ENCODE assay signal across 11 cellular contexts in genomic region chr4:174213734-174214101, GRCh38.
DNase-seq lines count a peak whose midpoint lies in the region; ATAC-seq and TF ChIP-seq lines count a peak whose summit lies in the region.
"Had no signal": no experiment of that assay in that cellular context is flagged by ENCODE, and none has a peak within 500 bp of the region (broad histone marks: within the 10 kb centered on the region; RNA-seq: fewer than 3 reads in every experiment).

No MANE protein-coding gene starts in this region.

- no peak overlapping the region for H3K4me3 ChIP-seq in CD4-positive, CD25-positive, alpha-beta regulatory T cell (ENCODE audit: low read depth, low read length)
- H3K4me3 ChIP-seq in GM23338, result peak overlapping the region; percentile 61
- H3K4me3 ChIP-seq in colonic mucosa, result no peak overlapping the region

- H3K9me2 ChIP-seq in GM23338 (ENCODE audit: insufficient read depth), result no peaks in the 10 kb centered on the region

- no peak for ATAC-seq in CD4-positive, CD25-positive, alpha-beta regulatory T cell (ENCODE audit: low read depth in 2 of 2)
- no peak for ATAC-seq in GM23338
- ATAC-seq in central memory CD8-positive, alpha-beta T cell (replicated peaks; ENCODE audit: extremely low read depth, poor library complexity, severe bottlenecking), result no peak

- intact Hi-C loops in colonic mucosa (cut with DNase I), result no loop called here

- H3K9me3 ChIP-seq in CD4-positive, CD25-positive, alpha-beta regulatory T cell (ENCODE audit: control insufficient read depth in 2 of 2, low read length in 2 of 2), result no peaks in the 10 kb centered on the region
- no peaks in the 10 kb centered on the region for H3K9me3 ChIP-seq in colonic mucosa

- H3K36me3 Mint-ChIP-seq in CD4-positive, CD25-positive, alpha-beta regulatory T cell, result no peaks in the 10 kb centered on the region
- H3K36me3 Mint-ChIP-seq in GM23338 (ENCODE audit: low read depth) (no peaks in the 10 kb centered on the region), nephron progenitor cell (ENCODE audit: low read depth) (no peaks in the 10 kb centered on the region)
- peaks cover 11% of the 10 kb centered on the region for H3K36me3 Mint-ChIP-seq in central memory CD8-positive, alpha-beta T cell (ENCODE audit: insufficient read depth)

- H4K20me1 ChIP-seq in GM23338 (replicated peaks; ENCODE audit: insufficient read depth), result peaks cover 18% of the 10 kb centered on the region; the same call in 1 of the 2 replicates

- no peak overlapping the region for H3K27ac ChIP-seq in CD4-positive, CD25-positive, alpha-beta regulatory T cell (ENCODE audit: insufficient read depth, low read length, poor library complexity, severe bottlenecking)
- H3K27ac ChIP-seq in GM23338 (ENCODE audit: low read depth) (no peak overlapping the region), colonic mucosa (no peak overlapping the region)
- H3K27ac ChIP-seq: RWPE1 had no signal

- 0 out of 2 replicates have a peak, but pooled peaks cover 5% of the 10 kb centered on the region for H3F3A ChIP-seq in GM23338 (replicated peaks; ENCODE audit: low read depth)

- no peaks in the 10 kb centered on the region for H3K36me3 ChIP-seq in CD4-positive, CD25-positive, alpha-beta regulatory T cell (ENCODE audit: control insufficient read depth, insufficient read depth, low read length)
- H3K36me3 ChIP-seq in GM23338 (ENCODE audit: insufficient read depth) (no peaks in the 10 kb centered on the region), colonic mucosa (no peaks in the 10 kb centered on the region)

- 0 out of 2 replicates have a peak overlapping the region, but pooled peaks have one; percentile 89 for H2AFZ ChIP-seq in GM23338

- no peak overlapping the region for H3K9ac ChIP-seq in colonic mucosa (ENCODE audit: low read depth in 2 of 2, low read length in 2 of 2)

- peak overlapping the region; percentile 87 for H3K4me2 ChIP-seq in GM23338

- peaks cover 0 to 9% (median 0%) of the 10 kb centered on the region in 7 donors for H3K9me3 Mint-ChIP-seq in CD4-positive, CD25-positive, alpha-beta regulatory T cell
- H3K9me3 Mint-ChIP-seq in GM23338 (peaks cover 3% of the 10 kb centered on the region; the same call in 2 of the 3 replicates), nephron progenitor cell (no peaks in the 10 kb centered on the region)
- H3K9me3 Mint-ChIP-seq in central memory CD8-positive, alpha-beta T cell, result no peaks in the 10 kb centered on the region

- H3K4me3 Mint-ChIP-seq in CD4-positive, CD25-positive, alpha-beta regulatory T cell, result peak overlapping the region; percentile 56 to 72 (median 70)
- H3K4me3 Mint-ChIP-seq in GM23338 (peak overlapping the region; percentile 67), nephron progenitor cell (peak overlapping the region; percentile 15)
- peak overlapping the region; percentile 29 for H3K4me3 Mint-ChIP-seq in central memory CD8-positive, alpha-beta T cell

- H3K4me1 ChIP-seq in CD4-positive, CD25-positive, alpha-beta regulatory T cell (ENCODE audit: control insufficient read depth, insufficient read depth, low read length, poor library complexity, severe bottlenecking), result peaks cover 34% of the 10 kb centered on the region
- peaks cover 60% of the 10 kb centered on the region for H3K4me1 ChIP-seq in GM23338 (ENCODE audit: insufficient read depth)
- H3K4me1 ChIP-seq in colonic mucosa, result peaks cover 10% of the 10 kb centered on the region

- no peak for DNase-seq in CD4-positive, CD25-positive, alpha-beta regulatory T cell
- DNase-seq in GM23338 (ENCODE audit: low spot score) (peak; percentile 30), nephron progenitor cell (no peak), NCI-H774 (lab: John Stamatoyannopoulos, UW) (no peak), 8988T (no peak), NCI-H1048 (lab: John Stamatoyannopoulos, UW) (no peak), colonic mucosa (no peak)
- DNase-seq in central memory CD8-positive, alpha-beta T cell (ENCODE audit: low spot score in 2 of 2), result no peak
- DNase-seq: DMS79 treated with DMSO at 0.1 percent for 48 hours, NCI-H187 had no signal

- TF ChIP-seq CTCF in GM23338 (conservative IDR thresholded peaks at IDR 0.05; ENCODE audit: low read depth in 2 of 2) (no peak), nephron progenitor cell (IDR thresholded peaks at IDR 0.05) (no peak), colonic mucosa (IDR thresholded peaks at IDR 0.05) (no peak)

- peak overlapping the region in 1 of 3 donors; percentile 75 for H3K27ac Mint-ChIP-seq in CD4-positive, CD25-positive, alpha-beta regulatory T cell
- no peak overlapping the region for H3K27ac Mint-ChIP-seq in GM23338
- no peak overlapping the region for H3K27ac Mint-ChIP-seq in central memory CD8-positive, alpha-beta T cell (ENCODE audit: low read depth)
- H3K27ac Mint-ChIP-seq in nephron progenitor cell, result no peak overlapping the region

- H3K79me2 ChIP-seq in GM23338 (replicated peaks; ENCODE audit: insufficient read depth), result no peaks in the 10 kb centered on the region

- H3K4me1 Mint-ChIP-seq in CD4-positive, CD25-positive, alpha-beta regulatory T cell, result peaks cover 11 to 56% (median 36%) of the 10 kb centered on the region in 4 donors
- peaks cover 45% of the 10 kb centered on the region for H3K4me1 Mint-ChIP-seq in GM23338
- peaks cover 44% of the 10 kb centered on the region for H3K4me1 Mint-ChIP-seq in central memory CD8-positive, alpha-beta T cell
- H3K4me1 Mint-ChIP-seq in nephron progenitor cell, result peaks cover 48% of the 10 kb centered on the region

- H3K27me3 ChIP-seq in CD4-positive, CD25-positive, alpha-beta regulatory T cell (ENCODE audit: control insufficient read depth, insufficient read depth, low read length), result peaks cover 67% of the 10 kb centered on the region
- H3K27me3 ChIP-seq in GM23338 (ENCODE audit: insufficient read depth) (peaks cover 100% of the 10 kb centered on the region), colonic mucosa (peaks cover 73% of the 10 kb centered on the region)

- peaks cover 99% of the 10 kb centered on the region for H3K27me3 Mint-ChIP-seq in CD4-positive, CD25-positive, alpha-beta regulatory T cell
- H3K27me3 Mint-ChIP-seq in GM23338 (ENCODE audit: insufficient read depth, low read depth, poor library complexity) (peaks cover 85% of the 10 kb centered on the region), nephron progenitor cell (ENCODE audit: low read depth, poor library complexity) (peaks cover 100% of the 10 kb centered on the region)
- peaks cover 100% of the 10 kb centered on the region for H3K27me3 Mint-ChIP-seq in central memory CD8-positive, alpha-beta T cell

TF ChIP-seq in GM23338, 12 proteins besides CTCF, POLR2A, EP300 and RAD21:
- TF ChIP-seq EZH2phosphoT487 (IDR thresholded peaks at IDR 0.05; ENCODE audit: unreplicated experiment), result no peak
- peak; percentile 86 for TF ChIP-seq EZH2 (IDR thresholded peaks at IDR 0.05; ENCODE audit: low read depth, unreplicated experiment)

Comparison
In these comparisons a context has a peak if more than half of its experiments do, and no peak if none do; other contexts are left out.
1. H3K4me3 Mint-ChIP-seq: peak in every context shown above with its lines; median percentile 70 in CD4-positive, CD25-positive, alpha-beta regulatory T cell; 67 in GM23338; 29 in central memory CD8-positive, alpha-beta T cell; 15 in nephron progenitor cell.